In genomic region chr13:30355405-30355741, GRCh38 we compare ENCODE assay signal across 10 cellular contexts. TPM values are rescaled to one million over a fixed set of nuclear protein-coding genes. Genes with fewer than 3 reads are reported as not detected.
DNase-seq lines count a peak whose midpoint lies in the region; ATAC-seq and TF ChIP-seq lines count a peak whose summit lies in the region.
"Had no signal": no experiment of that assay in that cellular context is flagged by ENCODE, and none has a peak within 500 bp of the region (broad histone marks: within the 10 kb centered on the region; RNA-seq: fewer than 3 reads in every experiment).

No MANE protein-coding gene starts in this region.

- H2BK5ac ChIP-seq in H9 (ENCODE audit: insufficient read length, low read length): no peak overlapping the region

- H3K56ac ChIP-seq in H9 (ENCODE audit: insufficient read length, low read depth, low read length): no peak overlapping the region

- H3K18ac ChIP-seq in H9 (ENCODE audit: insufficient read length, low read depth, low read length): no peak overlapping the region

- H3K9ac ChIP-seq in BLaER1 treated with 17β-estradiol and CSF1 and Interleukin-3, amounts not matched to agents 10 nM and 100 nM: peak overlapping the region in 9 of 11 experiments; percentile 15 to 76 (median 48); a peak in 15 of 22 replicates
- no peak overlapping the region for H3K9ac ChIP-seq in H9 (ENCODE audit: extremely low read depth, insufficient read length, low read length)

- H3K4me3 Mint-ChIP-seq in H9: no peak overlapping the region
- H3K4me3 Mint-ChIP-seq in T-helper 2 cell treated with Interferon-gamma antibody and Interleukin-4, amounts not matched to agents 5 μg/mL and 100 μg/mL, for 36 hours: no peak overlapping the region
- no peak overlapping the region for H3K4me3 Mint-ChIP-seq in activated CD4-positive, alpha-beta memory T cell treated with anti-CD3 and anti-CD28 coated beads, Interleukin-2, amount 10 ng/mL, durations not matched to agents 7 days and 5 days

- H3K14ac ChIP-seq in H9 (ENCODE audit: insufficient read depth, low read length): no peak overlapping the region

- H2BK12ac ChIP-seq in H9 (ENCODE audit: insufficient read length, low read depth, low read length): no peak overlapping the region

- no peak overlapping the region for H4K91ac ChIP-seq in H9 (ENCODE audit: insufficient read length, low read depth, low read length)

- no CpG with 5 or more reads among the region's 7 CpGs for WGBS in H9 (ENCODE audit: extremely low coverage, insufficient read length, low lambda C conversion rate)
- WGBS in right lobe of liver (ENCODE audit: insufficient coverage, low coverage, low lambda C conversion rate, missing lambda C conversion rate): 60% methylated on average over 3 of the region's 7 CpGs

- no peak for TF ChIP-seq POLR2A in right lobe of liver (IDR thresholded peaks at IDR 0.05)

- no peak overlapping the region for H2AFZ ChIP-seq in H9 (ENCODE audit: low read length)

- POLR2A ChIA-PET in activated CD4-positive, alpha-beta memory T cell treated with anti-CD3 and anti-CD28 coated beads, Interleukin-2, amount 10 ng/mL, durations not matched to agents 7 days and 5 days (lab: Charles Lee): interaction anchor here (1.2 to 1.4 kb wide), 2 partner anchors 16 to 40 kb away, joined by 3 to 4 read pairs; no protein-coding TSS in a partner anchor

- no peaks in the 10 kb centered on the region for H3K79me2 ChIP-seq in H9 (ENCODE audit: insufficient read depth, low read length)

- H3K23me2 ChIP-seq in H9 (ENCODE audit: insufficient read length, low read depth, low read length, poor library complexity, severe bottlenecking): no peaks in the 10 kb centered on the region

- H2BK120ac ChIP-seq in H9 (ENCODE audit: low read depth, low read length, poor library complexity, severe bottlenecking): no peak overlapping the region

- H3K4me3 ChIP-seq in BLaER1 treated with 17β-estradiol and CSF1 and Interleukin-3, amounts not matched to agents 10 nM and 100 nM: peak overlapping the region in 7 of 10 experiments; percentile 11 to 38 (median 24); a peak in 8 of 20 replicates
- no peak overlapping the region for H3K4me3 ChIP-seq in right lobe of liver

- H3K36me3 ChIP-seq in BLaER1 treated with 17β-estradiol and CSF1 and Interleukin-3, amounts not matched to agents 10 nM and 100 nM: peaks cover 0 to 78% (median 18%) of the 10 kb centered on the region in 11 experiments; a peak in 17 of 22 replicates
- H3K36me3 ChIP-seq in right lobe of liver: no peaks in the 10 kb centered on the region

- no peak overlapping the region for H3K4ac ChIP-seq in H9 (ENCODE audit: low read depth, low read length)

- H3K9me3 Mint-ChIP-seq in H9: peaks cover 6% of the 10 kb centered on the region in 2 experiments
- H3K9me3 Mint-ChIP-seq in T-helper 2 cell treated with Interferon-gamma antibody and Interleukin-4, amounts not matched to agents 5 μg/mL and 100 μg/mL, for 36 hours: peaks cover 12% of the 10 kb centered on the region
- peaks cover 7% of the 10 kb centered on the region for H3K9me3 Mint-ChIP-seq in activated CD4-positive, alpha-beta memory T cell treated with anti-CD3 and anti-CD28 coated beads, Interleukin-2, amount 10 ng/mL, durations not matched to agents 7 days and 5 days

- H4K20me1 ChIP-seq in BLaER1 treated with 17β-estradiol and CSF1 and Interleukin-3, amounts not matched to agents 10 nM and 100 nM: peaks cover 0 to 6% (median 0%) of the 10 kb centered on the region in 11 experiments; a peak in 1 of 22 replicates
- no peaks in the 10 kb centered on the region for H4K20me1 ChIP-seq in H9 (ENCODE audit: control insufficient read depth, insufficient read depth, insufficient read length)

- H4K5ac ChIP-seq in H9 (ENCODE audit: insufficient read length, low read depth, low read length): no peak overlapping the region

- intact Hi-C loops in right lobe of liver (cut with DNase I): no loop called here
- intact Hi-C loops in posterior cingulate gyrus (cut with DNase I): no loop called here

- peak overlapping the region in 1 of 3 experiments; percentile 55; a peak in 2 of 7 replicates for H3K27ac Mint-ChIP-seq in H9
- H3K27ac Mint-ChIP-seq in T-helper 2 cell treated with Interferon-gamma antibody and Interleukin-4, amounts not matched to agents 5 μg/mL and 100 μg/mL, for 36 hours: no peak overlapping the region
- H3K27ac Mint-ChIP-seq in activated CD4-positive, alpha-beta memory T cell treated with anti-CD3 and anti-CD28 coated beads, Interleukin-2, amount 10 ng/mL, durations not matched to agents 7 days and 5 days: no peak overlapping the region

- no peak overlapping the region for H3T11ph ChIP-seq in H9 (ENCODE audit: low read length)

- no peak overlapping the region for H4K8ac ChIP-seq in H9 (replicated peaks; ENCODE audit: insufficient read length, low read depth, low read length)

- H3K27me3 ChIP-seq in BLaER1 treated with 17β-estradiol and CSF1 and Interleukin-3, amounts not matched to agents 10 nM and 100 nM: no peaks in the 10 kb centered on the region
- H3K27me3 ChIP-seq in H9 (ENCODE audit: insufficient read depth, low read length) (no peaks in the 10 kb centered on the region), right lobe of liver (no peaks in the 10 kb centered on the region)

- DNase-seq in H9: peak; percentile 47
- peak; percentile 44 for DNase-seq in activated naive CD4-positive, alpha-beta T cell treated with anti-CD3 and anti-CD28 coated beads, Interleukin-2, amount 50 U/mL, for 16 hours
- peak in 1 of 3 donors; percentile 49 for DNase-seq in right lobe of liver
- DNase-seq in T-helper 2 cell treated with Interferon-gamma antibody and Interleukin-4, amounts not matched to agents 5 μg/mL and 100 μg/mL, for 36 hours (ENCODE audit: low spot score): no peak
- no peak for DNase-seq in posterior cingulate gyrus
- no peak for DNase-seq in activated CD4-positive, alpha-beta memory T cell treated with anti-CD3 and anti-CD28 coated beads, Interleukin-2, amount 10 ng/mL, durations not matched to agents 7 days and 5 days
- DNase-seq in AG08395 (ENCODE audit: low spot score): no peak
- DNase-seq: NCI-H1092, occipital lobe had no signal

- peaks cover 27 to 80% (median 60%) of the 10 kb centered on the region in 10 experiments for H3K4me1 ChIP-seq in BLaER1 treated with 17β-estradiol and CSF1 and Interleukin-3, amounts not matched to agents 10 nM and 100 nM
- H3K4me1 ChIP-seq in H9 (ENCODE audit: insufficient read depth, low read length) (no peaks in the 10 kb centered on the region), right lobe of liver (peaks cover 0 to 14% (median 6%) of the 10 kb centered on the region in 4 donors)

- H3K36me3 Mint-ChIP-seq in H9 (ENCODE audit: insufficient read depth in 1 of 3, low read depth in 3 of 3): peaks cover 4 to 8% (median 7%) of the 10 kb centered on the region in 3 experiments; a peak in 3 of 7 replicates
- peaks cover 65% of the 10 kb centered on the region for H3K36me3 Mint-ChIP-seq in T-helper 2 cell treated with Interferon-gamma antibody and Interleukin-4, amounts not matched to agents 5 μg/mL and 100 μg/mL, for 36 hours (ENCODE audit: low read depth)
- H3K36me3 Mint-ChIP-seq in activated CD4-positive, alpha-beta memory T cell treated with anti-CD3 and anti-CD28 coated beads, Interleukin-2, amount 10 ng/mL, durations not matched to agents 7 days and 5 days (ENCODE audit: low read depth): peaks cover 57% of the 10 kb centered on the region

- peaks cover 7 to 12% of the 10 kb centered on the region in 2 experiments for H3K4me1 Mint-ChIP-seq in H9
- peaks cover 17% of the 10 kb centered on the region for H3K4me1 Mint-ChIP-seq in T-helper 2 cell treated with Interferon-gamma antibody and Interleukin-4, amounts not matched to agents 5 μg/mL and 100 μg/mL, for 36 hours (ENCODE audit: low read depth)
- peaks cover 2% of the 10 kb centered on the region for H3K4me1 Mint-ChIP-seq in activated CD4-positive, alpha-beta memory T cell treated with anti-CD3 and anti-CD28 coated beads, Interleukin-2, amount 10 ng/mL, durations not matched to agents 7 days and 5 days

- no peak overlapping the region for H3K23ac ChIP-seq in H9 (ENCODE audit: insufficient read length, low read depth, low read length)

- no peak; the same call in 2 of the 3 replicates for TF ChIP-seq CTCF in H9 (conservative IDR thresholded peaks at IDR 0.05)
- TF ChIP-seq CTCF in right lobe of liver (IDR thresholded peaks at IDR 0.05): peak; percentile 27 to 44 (median 36)

- H3K9me3 ChIP-seq in BLaER1 treated with 17β-estradiol and CSF1 and Interleukin-3, amounts not matched to agents 10 nM and 100 nM (replicated peaks in 1 of 11): peaks cover 16 to 22% (median 17%) of the 10 kb centered on the region in 11 experiments
- no peaks in the 10 kb centered on the region for H3K9me3 ChIP-seq in H9 (ENCODE audit: control insufficient read depth, low read depth, low read length)
- H3K9me3 ChIP-seq in right lobe of liver: no peaks in the 10 kb centered on the region

- no peaks in the 10 kb centered on the region for H3K79me1 ChIP-seq in H9 (ENCODE audit: insufficient read depth, low read depth, low read length, poor library complexity, severe bottlenecking)

- no peak overlapping the region for H2AK5ac ChIP-seq in H9 (ENCODE audit: insufficient read length, low read length)

- H3K27me3 Mint-ChIP-seq in H9 (ENCODE audit: low read depth): no peaks in the 10 kb centered on the region; the same call in 1 of the 2 replicates
- no peaks in the 10 kb centered on the region for H3K27me3 Mint-ChIP-seq in T-helper 2 cell treated with Interferon-gamma antibody and Interleukin-4, amounts not matched to agents 5 μg/mL and 100 μg/mL, for 36 hours (ENCODE audit: low read depth)
- H3K27me3 Mint-ChIP-seq in activated CD4-positive, alpha-beta memory T cell treated with anti-CD3 and anti-CD28 coated beads, Interleukin-2, amount 10 ng/mL, durations not matched to agents 7 days and 5 days: no peaks in the 10 kb centered on the region

- H2BK20ac ChIP-seq in H9 (ENCODE audit: low read depth, low read length, poor library complexity, severe bottlenecking): no peak overlapping the region

- CTCF ChIA-PET in activated CD4-positive, alpha-beta memory T cell treated with anti-CD3 and anti-CD28 coated beads, Interleukin-2, amount 10 ng/mL, durations not matched to agents 7 days and 5 days (lab: Charles Lee): interaction anchor here (0.7 kb wide), 1 partner anchor 9 kb away, joined by 3 read pairs; no protein-coding TSS in a partner anchor

- no peak overlapping the region for H2BK15ac ChIP-seq in H9 (ENCODE audit: low read depth, low read length)

- H3K27ac ChIP-seq in BLaER1 treated with 17β-estradiol and CSF1 and Interleukin-3, amounts not matched to agents 10 nM and 100 nM: peak overlapping the region in 8 of 11 experiments; percentile 21 to 78 (median 66); a peak in 14 of 22 replicates
- no peak overlapping the region for H3K27ac ChIP-seq in H9 (ENCODE audit: insufficient read length, low read depth, low read length)
- no peak overlapping the region for H3K27ac ChIP-seq in right lobe of liver

- ATAC-seq in right lobe of liver: peak; percentile 73 to 80 (median 76)

- peak overlapping the region; percentile 54 to 97 (median 89) for H3K4me2 ChIP-seq in BLaER1 treated with 17β-estradiol and CSF1 and Interleukin-3, amounts not matched to agents 10 nM and 100 nM
- H3K4me2 ChIP-seq in H9 (ENCODE audit: insufficient read depth, insufficient read length, low read length): no peak overlapping the region

RNA-seq across cellular contexts. Expression of gene KATNAL1, which starts 48.0 kb away (rescaled TPM):
- total RNA-seq in H9 (2021) (11.0 and 11.2 TPM in 2 replicates), right lobe of liver (1 to 10 TPM; 6.3 to 10.0 (median 9.3) TPM)
- total RNA-seq in activated CD4-positive, alpha-beta memory T cell treated with anti-CD3 and anti-CD28 coated beads, Interleukin-2, amount 10 ng/mL, durations not matched to agents 7 days and 5 days: 10 to 100 TPM; 27.8 to 29.4 TPM

Comparison
In these comparisons a context has a peak if more than half of its experiments do, and no peak if none do; other contexts are left out.
1. H3K27ac ChIP-seq: peak in BLaER1 treated with 17β-estradiol and CSF1 and Interleukin-3, amounts not matched to agents 10 nM and 100 nM (8 of 11); none in H9 (single experiment) and right lobe of liver (0 of 3).
2. H3K4me3 ChIP-seq: peak in BLaER1 treated with 17β-estradiol and CSF1 and Interleukin-3, amounts not matched to agents 10 nM and 100 nM (7 of 10); none in right lobe of liver (0 of 3).
3. DNase-seq: peak in H9 (single experiment) and activated naive CD4-positive, alpha-beta T cell treated with anti-CD3 and anti-CD28 coated beads, Interleukin-2, amount 50 U/mL, for 16 hours (single experiment); none in T-helper 2 cell treated with Interferon-gamma antibody and Interleukin-4, amounts not matched to agents 5 μg/mL and 100 μg/mL, for 36 hours (single experiment), posterior cingulate gyrus (0 of 10), activated CD4-positive, alpha-beta memory T cell treated with anti-CD3 and anti-CD28 coated beads, Interleukin-2, amount 10 ng/mL, durations not matched to agents 7 days and 5 days (single experiment) and AG08395 (single experiment).